ENCODE assay signal across 8 cellular contexts in genomic region chr3:120177151-120177550, GRCh38.
DNase-seq lines count a peak whose midpoint lies in the region; ATAC-seq and TF ChIP-seq lines count a peak whose summit lies in the region.

No MANE protein-coding gene starts in this region.

- H3K9me3 ChIP-seq in T-helper 17 cell (ENCODE audit: control insufficient read depth, low read length, poor library complexity, severe bottlenecking): no peaks in the 10 kb centered on the region

- H3K27me3 Mint-ChIP-seq in T-helper 17 cell: peaks cover 26% of the 10 kb centered on the region
- H3K27me3 Mint-ChIP-seq in activated CD4-positive, alpha-beta memory T cell treated with anti-CD3 and anti-CD28 coated beads, Interleukin-2, amount 10 ng/mL, durations not matched to agents 7 days and 5 days: peaks cover 5% of the 10 kb centered on the region

- peak; percentile 74 for ATAC-seq in esophagus mucosa
- ATAC-seq in omental fat pad (ENCODE audit: low FRiP score): peak; percentile 78
- no peak for ATAC-seq in T-helper 17 cell
- no peak for ATAC-seq in HG03108 (IDR thresholded peaks at IDR 0.05; ENCODE audit: unreplicated experiment)
- ATAC-seq in GM18498 (IDR thresholded peaks at IDR 0.05; ENCODE audit: unreplicated experiment): no peak

- POLR2A ChIA-PET in activated CD4-positive, alpha-beta memory T cell treated with anti-CD3 and anti-CD28 coated beads, Interleukin-2, amount 10 ng/mL, durations not matched to agents 7 days and 5 days (lab: Charles Lee): no interaction called here

- DNase-seq in DMS153 treated with DMSO at 0.1 percent for 48 hours (lab: John Stamatoyannopoulos, UW; ENCODE audit: unreplicated experiment) (peak; percentile 28), NCI-H2227 (lab: John Stamatoyannopoulos, UW; ENCODE audit: unreplicated experiment) (peak; percentile 11), omental fat pad (ENCODE audit: low spot score) (no peak), T-helper 17 cell (no peak)
- no peak for DNase-seq in activated CD4-positive, alpha-beta memory T cell treated with anti-CD3 and anti-CD28 coated beads, Interleukin-2, amount 10 ng/mL, durations not matched to agents 7 days and 5 days

- peaks cover 2% of the 10 kb centered on the region for H3K4me1 Mint-ChIP-seq in T-helper 17 cell
- H3K4me1 Mint-ChIP-seq in activated CD4-positive, alpha-beta memory T cell treated with anti-CD3 and anti-CD28 coated beads, Interleukin-2, amount 10 ng/mL, durations not matched to agents 7 days and 5 days: no peaks in the 10 kb centered on the region

- H3K4me3 Mint-ChIP-seq in T-helper 17 cell: no peak overlapping the region
- no peak overlapping the region for H3K4me3 Mint-ChIP-seq in activated CD4-positive, alpha-beta memory T cell treated with anti-CD3 and anti-CD28 coated beads, Interleukin-2, amount 10 ng/mL, durations not matched to agents 7 days and 5 days

- no peaks in the 10 kb centered on the region for H3K36me3 Mint-ChIP-seq in T-helper 17 cell (ENCODE audit: low read depth)
- no peaks in the 10 kb centered on the region for H3K36me3 Mint-ChIP-seq in activated CD4-positive, alpha-beta memory T cell treated with anti-CD3 and anti-CD28 coated beads, Interleukin-2, amount 10 ng/mL, durations not matched to agents 7 days and 5 days (ENCODE audit: low read depth)

- no peak overlapping the region for H3K27ac Mint-ChIP-seq in T-helper 17 cell
- H3K27ac Mint-ChIP-seq in activated CD4-positive, alpha-beta memory T cell treated with anti-CD3 and anti-CD28 coated beads, Interleukin-2, amount 10 ng/mL, durations not matched to agents 7 days and 5 days: no peak overlapping the region

- no peaks in the 10 kb centered on the region for H3K9me3 Mint-ChIP-seq in activated CD4-positive, alpha-beta memory T cell treated with anti-CD3 and anti-CD28 coated beads, Interleukin-2, amount 10 ng/mL, durations not matched to agents 7 days and 5 days

- no peak for TF ChIP-seq CTCF in omental fat pad (IDR thresholded peaks at IDR 0.05)

- CTCF ChIA-PET in activated CD4-positive, alpha-beta memory T cell treated with anti-CD3 and anti-CD28 coated beads, Interleukin-2, amount 10 ng/mL, durations not matched to agents 7 days and 5 days (lab: Charles Lee): interaction anchor here (1.1 kb wide), 1 partner anchor 285 kb away, joined by 3 read pairs; no protein-coding TSS in a partner anchor

Comparison
In these comparisons a context has a peak if more than half of its experiments do, and no peak if none do; other contexts are left out.
1. DNase-seq: peak in DMS153 treated with DMSO at 0.1 percent for 48 hours (single experiment) and NCI-H2227 (single experiment); none in omental fat pad (single experiment), T-helper 17 cell (0 of 3) and activated CD4-positive, alpha-beta memory T cell treated with anti-CD3 and anti-CD28 coated beads, Interleukin-2, amount 10 ng/mL, durations not matched to agents 7 days and 5 days (single experiment).
2. ATAC-seq: peak in esophagus mucosa (single experiment) and omental fat pad (single experiment); none in T-helper 17 cell (single experiment), HG03108 (single experiment) and GM18498 (single experiment).